Comparison of ENCODE assay signal across 16 cellular contexts in the genomic region with DNA sequence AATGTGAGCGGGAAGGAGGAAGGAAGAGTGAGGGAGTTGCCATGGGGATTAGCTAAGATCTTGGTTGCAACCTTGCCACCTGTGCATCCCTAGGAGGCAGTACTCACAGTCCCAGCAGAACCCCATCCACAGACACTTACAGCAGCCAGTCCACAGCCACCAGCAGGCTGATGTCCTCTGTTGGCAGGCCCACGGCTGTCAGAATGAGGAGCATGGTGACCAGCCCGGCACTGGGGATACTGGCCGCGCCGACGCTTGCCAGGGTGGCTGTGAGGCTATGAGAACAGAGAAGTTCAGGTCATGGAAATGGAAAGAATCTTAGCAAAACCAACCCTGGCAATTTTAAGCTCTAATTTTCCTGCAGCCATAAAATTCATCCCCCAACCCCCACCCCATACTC.
"Had no signal": no experiment of that assay in that cellular context is flagged by ENCODE, and none has a peak within 500 bp of the region (broad histone marks: within the 10 kb centered on the region; RNA-seq: fewer than 3 reads in every experiment).

No MANE protein-coding gene starts in this region.

- H3K27me3 ChIP-seq: body of pancreas, dorsolateral prefrontal cortex, hepatocyte, ovary had no signal

- ATAC-seq: activated CD8-positive, alpha-beta T cell treated with anti-CD3 and anti-CD28 coated beads, Interleukin-2, amount 10 ng/mL, durations not matched to agents 7 days and 5 days; activated naive CD8-positive, alpha-beta T cell treated with anti-CD3 and anti-CD28 coated beads, Interleukin-2, amount 50 U/mL, for 24 hours; body of pancreas; SK-N-SH treated with all-trans-retinoic acid at 6 μM for 48 hours; stimulated activated effector memory CD8-positive, alpha-beta T cell treated with anti-CD3 and anti-CD28 coated beads, Interleukin-12 subunit alpha, Interleukin-12 subunit beta, amount 100 ng/mL, for 72 hours; WTC11 had no signal

- H3K27ac Mint-ChIP-seq: activated CD8-positive, alpha-beta T cell treated with anti-CD3 and anti-CD28 coated beads, Interleukin-2, amount 10 ng/mL, durations not matched to agents 7 days and 5 days; activated naive CD8-positive, alpha-beta T cell treated with anti-CD3 and anti-CD28 coated beads, Interleukin-2, amount 50 U/mL, for 24 hours; mesothelial cell of epicardium; T-helper 1 cell treated with Interleukin-12 subunit alpha and Interleukin-12 subunit beta and Interleukin-4 antibody, amounts not matched to agents 30 μg/mL and 1 μg/mL, for 36 hours; WTC11 had no signal

- H3K36me3 Mint-ChIP-seq: mesothelial cell of epicardium; stimulated activated effector memory CD8-positive, alpha-beta T cell treated with anti-CD3 and anti-CD28 coated beads, Interleukin-12 subunit alpha, Interleukin-12 subunit beta, amount 100 ng/mL, for 72 hours; WTC11 had no signal

- H3K9me3 ChIP-seq: body of pancreas, ovary had no signal

- H3K36me3 ChIP-seq: ovary had no signal

- H3K27ac ChIP-seq: ovary had no signal

- H3K9me3 Mint-ChIP-seq: activated naive CD8-positive, alpha-beta T cell treated with anti-CD3 and anti-CD28 coated beads, Interleukin-2, amount 50 U/mL, for 24 hours; mesothelial cell of epicardium; neural crest cell; stimulated activated effector memory CD8-positive, alpha-beta T cell treated with anti-CD3 and anti-CD28 coated beads, Interleukin-12 subunit alpha, Interleukin-12 subunit beta, amount 100 ng/mL, for 72 hours; T-helper 1 cell treated with Interleukin-12 subunit alpha and Interleukin-12 subunit beta and Interleukin-4 antibody, amounts not matched to agents 30 μg/mL and 1 μg/mL, for 36 hours; WTC11 had no signal

- DNase-seq: activated CD4-positive, alpha-beta T cell treated with anti-CD3 and anti-CD28 coated beads for 48 hours; activated CD8-positive, alpha-beta memory T cell treated with anti-CD3 and anti-CD28 coated beads, Interleukin-2, amount 50 U/mL, for 48 hours; activated CD8-positive, alpha-beta T cell treated with anti-CD3 and anti-CD28 coated beads, Interleukin-2, amount 10 ng/mL, durations not matched to agents 7 days and 5 days; activated naive CD8-positive, alpha-beta T cell treated with anti-CD3 and anti-CD28 coated beads, Interleukin-2, amount 50 U/mL, for 24 hours; body of pancreas; cerebellar nuclear complex; dorsolateral prefrontal cortex; foreskin melanocyte; ovary had no signal

- H3K4me1 Mint-ChIP-seq: neural crest cell had no signal

- H3K27me3 Mint-ChIP-seq: activated naive CD8-positive, alpha-beta T cell treated with anti-CD3 and anti-CD28 coated beads, Interleukin-2, amount 50 U/mL, for 24 hours had no signal

- H3K4me3 Mint-ChIP-seq: activated CD8-positive, alpha-beta T cell treated with anti-CD3 and anti-CD28 coated beads, Interleukin-2, amount 10 ng/mL, durations not matched to agents 7 days and 5 days; activated naive CD8-positive, alpha-beta T cell treated with anti-CD3 and anti-CD28 coated beads, Interleukin-2, amount 50 U/mL, for 24 hours; mesothelial cell of epicardium; neural crest cell; stimulated activated effector memory CD8-positive, alpha-beta T cell treated with anti-CD3 and anti-CD28 coated beads, Interleukin-12 subunit alpha, Interleukin-12 subunit beta, amount 100 ng/mL, for 72 hours; T-helper 1 cell treated with Interleukin-12 subunit alpha and Interleukin-12 subunit beta and Interleukin-4 antibody, amounts not matched to agents 30 μg/mL and 1 μg/mL, for 36 hours; WTC11 had no signal

- H3K4me3 ChIP-seq: body of pancreas, dorsolateral prefrontal cortex, hepatocyte, ovary had no signal
